8 cellular contexts compared by ENCODE assay signal in genomic region chr12:108729612-108730336, GRCh38. TPM values are rescaled to one million over a fixed set of nuclear protein-coding genes. Genes with fewer than 3 reads are reported as not detected.
DNase-seq lines count a peak whose midpoint lies in the region; ATAC-seq, FAIRE-seq and TF ChIP-seq lines count a peak whose summit lies in the region.

No MANE protein-coding gene starts in this region.

- H3K4me2 ChIP-seq in K562 (ENCODE audit: insufficient read depth, low read length) = peak overlapping the region; percentile 93

- TSS peak; percentile 43 for BruUV-seq in K562 (replicated peaks; lab: Mats Ljungman, UMichigan)

- no peaks in the 10 kb centered on the region for H3K9me3 ChIP-seq in K562 (replicated peaks; ENCODE audit: control insufficient read depth, insufficient read depth, low read depth, low read length)
- no peaks in the 10 kb centered on the region for H3K9me3 ChIP-seq in right lobe of liver
- H3K9me3 ChIP-seq in tibial nerve = no peaks in the 10 kb centered on the region

- TF ChIP-seq CTCF in K562 (IDR thresholded peaks at IDR 0.05 in 2 of 3, conservative IDR thresholded peaks at IDR 0.05 in 1 of 3; ENCODE audit: insufficient read depth in 2 of 3, low read depth in 1 of 3, low read length in 3 of 3) (no peak), right lobe of liver (IDR thresholded peaks at IDR 0.05) (no peak), tibial nerve (IDR thresholded peaks at IDR 0.05) (no peak)

- FAIRE-seq in K562 (lab: Jason Lieb, UNC) = peak; percentile 78

- H3K27me3 ChIP-seq in K562 (ENCODE audit: control insufficient read depth in 2 of 2, insufficient read depth in 2 of 2, low read length in 2 of 2) (no peaks in the 10 kb centered on the region), right lobe of liver (no peaks in the 10 kb centered on the region), tibial nerve (no peaks in the 10 kb centered on the region)

- peak; percentile 51 for ATAC-seq in K562
- no peak for ATAC-seq in right lobe of liver
- ATAC-seq in HG03439 (IDR thresholded peaks at IDR 0.05; ENCODE audit: unreplicated experiment) = no peak

- peak overlapping the region; percentile 89 to 99 for H3K9ac ChIP-seq in K562 (ENCODE audit: insufficient read depth in 1 of 2, low read depth in 2 of 2, low read length in 2 of 2)

- TF ChIP-seq EP300 in K562 (IDR thresholded peaks at IDR 0.05; ENCODE audit: low read length) = peak; percentile 54; the same call in 1 of the 2 replicates
- TF ChIP-seq EP300 in tibial nerve (IDR thresholded peaks at IDR 0.05) = peak in 1 of 2 donors; percentile 28

- no peaks in the 10 kb centered on the region for H3K9me1 ChIP-seq in K562 (ENCODE audit: control insufficient read depth, insufficient read depth, low read length)

- intact Hi-C loops in K562 (cut with micrococcal nuclease) = loop anchor here (2.0 to 5.0 kb wide), 5 partner anchors 29 to 167 kb away; partner anchors contain the start of genes ISCU and SART3
- intact Hi-C loops in right lobe of liver (cut with DNase I) = no loop called here

- peaks cover 66% of the 10 kb centered on the region for H3K79me2 ChIP-seq in K562 (ENCODE audit: control insufficient read depth, insufficient read depth, low read length)

- POLR2A ChIA-PET in K562 (lab: Yijun Ruan, JAX) = interaction anchor here (0.6 to 1.4 kb wide), 15 partner anchors 9 to 123 kb away, joined by 3 to 9 read pairs (median 4); no protein-coding TSS in a partner anchor

- TF ChIP-seq POLR2A in K562 (conservative IDR thresholded peaks at IDR 0.05) = no peak
- no peak for TF ChIP-seq POLR2A in right lobe of liver (IDR thresholded peaks at IDR 0.05)
- no peak for TF ChIP-seq POLR2A in tibial nerve (IDR thresholded peaks at IDR 0.05)

- in situ Hi-C loops in K562 (cut with MboI) = no loop called here

- DNase-seq in NCI-H1092 treated with DMSO at 0.1 percent for 48 hours (lab: John Stamatoyannopoulos, UW) (peak; percentile 34), NCI-H1092 (lab: John Stamatoyannopoulos, UW) (no peak), NCI-H2171 treated with DMSO at 0.1 percent for 48 hours (lab: John Stamatoyannopoulos, UW) (peak; percentile 53), K562 (ENCODE audit: extremely low read depth in 1 of 4, low spot score in 3 of 4) (peak in 2 of 4 experiments; percentile 69 to 76), right lobe of liver (no peak), tibial nerve (ENCODE audit: low spot score in 2 of 2) (no peak)
- DNase-seq in stimulated activated CD4-positive, alpha-beta T cell treated with anti-CD3 and anti-CD28 coated beads, Interleukin-15, amount 100 ng/mL, for 24 hours = no peak

- 0% methylated on average over 14 of the region's 14 CpGs for WGBS in K562 (ENCODE audit: insufficient coverage, low coverage, missing lambda C conversion rate)
- 12% methylated on average over 14 of the region's 14 CpGs for WGBS in right lobe of liver (ENCODE audit: insufficient coverage, low coverage, low lambda C conversion rate, missing lambda C conversion rate)
- 5 to 9% methylated on average over 14 of the region's 14 CpGs for WGBS in tibial nerve, 2 donors

- peaks cover 25 to 40% of the 10 kb centered on the region in 2 experiments for H3K4me1 ChIP-seq in K562 (replicated peaks in 1 of 2; ENCODE audit: control insufficient read depth in 2 of 2, insufficient read depth in 2 of 2, low read length in 2 of 2)
- peaks cover 0 to 25% (median 12%) of the 10 kb centered on the region in 4 donors for H3K4me1 ChIP-seq in right lobe of liver
- H3K4me1 ChIP-seq in tibial nerve = peaks cover 0 to 68% (median 26%) of the 10 kb centered on the region in 4 donors

- H4K20me1 ChIP-seq in K562 (replicated peaks; ENCODE audit: control insufficient read depth, insufficient read depth, low read length) = peaks cover 26% of the 10 kb centered on the region

- peaks cover 25% of the 10 kb centered on the region for H3K36me3 ChIP-seq in K562 (ENCODE audit: control insufficient read depth, insufficient read depth, low read length)
- H3K36me3 ChIP-seq in right lobe of liver = no peaks in the 10 kb centered on the region
- no peaks in the 10 kb centered on the region for H3K36me3 ChIP-seq in tibial nerve

- peak in 1 of 2 experiments; percentile 2; a peak in 2 of 4 replicates for TF ChIP-seq RAD21 in K562 (CRISPR knock-in tag; conservative IDR thresholded peaks at IDR 0.05 in 1 of 2, IDR thresholded peaks at IDR 0.05 in 1 of 2)

- peak overlapping the region; percentile 93 for H3K27ac ChIP-seq in K562 (ENCODE audit: extremely low read depth, low read depth, low read length)
- H3K27ac ChIP-seq in right lobe of liver = peak overlapping the region; percentile 87 to 97 (median 95)
- peak overlapping the region; percentile 92 to 100 (median 98) for H3K27ac ChIP-seq in tibial nerve

- H3K4me3 ChIP-seq in K562 (peak overlapping the region; percentile 89), right lobe of liver (peak overlapping the region; percentile 66 to 77 (median 77)), tibial nerve (peak overlapping the region; percentile 75 to 99 (median 88))

- CTCF ChIA-PET in K562 (lab: Yijun Ruan, JAX; ENCODE audit: low intra/inter-chr PET ratio) = no interaction called here

- 0 out of 2 replicates have a peak overlapping the region, but pooled peaks have one; percentile 5 for H2AFZ ChIP-seq in K562 (ENCODE audit: low read depth, low read length)

TF ChIP-seq in K562, 482 proteins besides CTCF, POLR2A, EP300 and RAD21 (continues in another document):
- TF ChIP-seq NFATC3 (IDR thresholded peaks at IDR 0.05) = 0 out of 2 replicates have a peak, but pooled peaks have one; percentile 34
- no peak for TF ChIP-seq ELF1 (tag; IDR thresholded peaks at IDR 0.05)
- peak; percentile 37; the same call in 1 of the 2 replicates for TF ChIP-seq CREB3L1 (IDR thresholded peaks at IDR 0.05; ENCODE audit: borderline replicate concordance, low read depth)
- TF ChIP-seq WHSC1 (IDR thresholded peaks at IDR 0.05; ENCODE audit: low read length) = no peak
- TF ChIP-seq NCOR1 (IDR thresholded peaks at IDR 0.05) = peak; percentile 46
- TF ChIP-seq MEF2A (IDR thresholded peaks at IDR 0.05; ENCODE audit: control insufficient read depth, low read depth, low read length) = no peak
- TF ChIP-seq ZNF639 (CRISPR knock-in tag; conservative IDR thresholded peaks at IDR 0.05 in 1 of 2, IDR thresholded peaks at IDR 0.05 in 1 of 2) = no peak
- peak; percentile 71; the same call in 1 of the 2 replicates for TF ChIP-seq ARID3A (IDR thresholded peaks at IDR 0.05; ENCODE audit: borderline replicate concordance, low read depth, low read length)

RNA-seq across cellular contexts. Expression of gene CORO1C, which starts 1.5 kb away (rescaled TPM):
- total RNA-seq in K562 (2011; cell fraction: chromatin; rRNA removed; ENCODE audit: low replicate concordance) = 275 and 365 TPM in 2 replicates
- 109 and 134 TPM in 2 replicates for total RNA-seq in K562 (2011; cell fraction: nucleolus; rRNA removed)
- total RNA-seq in K562 (2011; cell fraction: nucleoplasm; rRNA removed) = 215 and 268 TPM in 2 replicates
- 118 and 123 TPM in 2 replicates for total RNA-seq in K562 (2014; rRNA removed)
- total RNA-seq in K562 (2014; rRNA removed; fragmentation: Illumina TruSeq; extraction: Trizol) = 154 and 166 TPM in 2 replicates
- total RNA-seq in K562 (2015; rRNA removed; fragmentation: Illumina TruSeq; extraction: Trizol) = 141 and 147 TPM in 2 replicates
- total RNA-seq in K562 (2021) = 206 TPM in 2 replicates
- polyA plus RNA-seq in K562 (2011; rRNA removed) = 265 and 280 TPM in 2 replicates
- polyA plus RNA-seq in K562 (2011; cell fraction: cytosol; rRNA removed) = 140 and 201 TPM in 2 replicates
- 132 and 151 TPM in 2 replicates for polyA plus RNA-seq in K562 (2011; cell fraction: nucleus; rRNA removed)
- 106 and 126 TPM in 2 replicates for polyA plus RNA-seq in K562 (2012)
- polyA plus RNA-seq in K562 (2014; fragmentation: Illumina TruSeq; extraction: Trizol) = 142 and 159 TPM in 2 replicates
- polyA plus RNA-seq in K562 (2014; fragmentation: Nextera tagmentation; extraction: Ambion mirVana) = 10 to 100 TPM; 55.2 to 68.6 TPM
- polyA plus RNA-seq in K562 (2014; rRNA removed) = 125 and 150 TPM in 2 replicates
- 667 and 775 TPM in 2 replicates for polyA minus RNA-seq in K562 (2011; rRNA and poly(A)+ RNA removed)
- 210 and 245 TPM in 2 replicates for polyA minus RNA-seq in K562 (2011; cell fraction: cytosol; rRNA and poly(A)+ RNA removed)
- 85.0 and 160 TPM in 2 replicates for polyA minus RNA-seq in K562 (2011; cell fraction: nucleus; rRNA and poly(A)+ RNA removed)
- total RNA-seq in right lobe of liver = 100 to 1,000 TPM in 1 of 6 experiments, 10 to 100 TPM in 5; 36.6 to 100 (median 57.5) TPM
- total RNA-seq in tibial nerve = 100 to 1,000 TPM; 110 to 181 (median 158) TPM

Comparison
In these comparisons a context has a peak if more than half of its experiments do, and no peak if none do; other contexts are left out.
1. DNase-seq: peak in NCI-H1092 treated with DMSO at 0.1 percent for 48 hours (single experiment) and NCI-H2171 treated with DMSO at 0.1 percent for 48 hours (single experiment); none in NCI-H1092 (single experiment), right lobe of liver (0 of 3), tibial nerve (0 of 2) and stimulated activated CD4-positive, alpha-beta T cell treated with anti-CD3 and anti-CD28 coated beads, Interleukin-15, amount 100 ng/mL, for 24 hours (single experiment).
2. Peak in every context shown above with its lines, with median percentiles within 50 percentile points of each other: H3K27ac ChIP-seq and H3K4me3 ChIP-seq.